Comparison of ENCODE assay signal across 23 cellular contexts in the genomic region with DNA sequence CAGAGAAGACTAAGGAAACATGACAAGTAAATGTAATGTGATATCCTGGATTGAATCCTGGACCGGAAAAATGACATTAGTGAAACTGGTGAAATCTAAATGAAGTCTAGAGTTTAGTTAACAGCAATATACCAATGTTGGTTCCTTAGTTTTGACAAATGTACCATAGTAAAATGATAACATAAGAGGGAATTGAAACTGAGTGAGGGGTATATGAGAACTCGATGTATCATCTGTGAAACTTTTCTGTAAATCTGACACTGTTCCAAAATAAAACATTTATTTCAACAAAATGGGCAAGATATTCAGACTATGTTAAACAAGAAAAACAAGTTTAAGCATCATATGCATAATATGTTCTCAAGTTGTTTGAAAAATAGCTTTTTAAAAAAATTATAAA.
DNase-seq lines count a peak whose midpoint lies in the region; ATAC-seq, FAIRE-seq and TF ChIP-seq lines count a peak whose summit lies in the region.
"Had no signal": no experiment of that assay in that cellular context is flagged by ENCODE, and none has a peak within 500 bp of the region (broad histone marks: within the 10 kb centered on the region; RNA-seq: fewer than 3 reads in every experiment).

No MANE protein-coding gene starts in this region.

- no peaks in the 10 kb centered on the region for H3K9me3 Mint-ChIP-seq in stimulated activated naive B cell treated with anti-CD40 and anti-IgM and Interleukin-4, amounts not matched to agents 10 μg/mL and 1 μg/mL and 100 μg/mL, for 72 hours
- H3K9me3 Mint-ChIP-seq in glutamatergic neuron (ENCODE audit: unreplicated experiment) = no peaks in the 10 kb centered on the region
- H3K9me3 Mint-ChIP-seq: CD14-positive monocyte; CD4-positive, alpha-beta memory T cell; H9; IgD-negative memory B cell had no signal

- H3K27me3 ChIP-seq in OCI-LY3 (ENCODE audit: low read depth, low read length) = no peaks in the 10 kb centered on the region
- H3K27me3 ChIP-seq: BLaER1 had no signal

- peaks cover 45% of the 10 kb centered on the region for H3K4me1 ChIP-seq in OCI-LY3 (ENCODE audit: low read length)
- H3K4me1 ChIP-seq: BLaER1 had no signal

- intact Hi-C loops in left colon (cut with DNase I, micrococcal nuclease) = no loop called here

- no peaks in the 10 kb centered on the region for H3K9me3 ChIP-seq in OCI-LY3 (ENCODE audit: insufficient read depth, low read length)
- H3K9me3 ChIP-seq: A549, BLaER1 had no signal

- peaks cover 65% of the 10 kb centered on the region for H3K79me2 ChIP-seq in OCI-LY3 (ENCODE audit: low read length)

- peaks cover 15 to 35% of the 10 kb centered on the region in 2 donors for H3K4me1 Mint-ChIP-seq in stimulated activated naive B cell treated with anti-CD40 and anti-IgM and Interleukin-4, amounts not matched to agents 10 μg/mL and 1 μg/mL and 100 μg/mL, for 72 hours
- no peaks in the 10 kb centered on the region for H3K4me1 Mint-ChIP-seq in glutamatergic neuron (ENCODE audit: low read depth, unreplicated experiment)

- DNase-seq in D721Med (ENCODE audit: insufficient read length, low spot score) = no peak
- DNase-seq in stimulated activated naive B cell treated with anti-CD40 and anti-IgM and Interleukin-4, amounts not matched to agents 10 μg/mL and 1 μg/mL and 100 μg/mL, for 72 hours = no peak
- DNase-seq in left colon = no peak
- no peak for DNase-seq in glutamatergic neuron
- DNase-seq: AML-193; CD4-positive, alpha-beta memory T cell; DMS 273 treated with DMSO at 0.1 percent for 48 hours; DMS53; DND-41; EL; GOT3; H9; KG1 had no signal

- H4K20me1 ChIP-seq in OCI-LY3 (ENCODE audit: insufficient read depth, low read length) = peaks cover 28% of the 10 kb centered on the region

- H3K36me3 Mint-ChIP-seq in stimulated activated naive B cell treated with anti-CD40 and anti-IgM and Interleukin-4, amounts not matched to agents 10 μg/mL and 1 μg/mL and 100 μg/mL, for 72 hours = peaks cover 23 to 50% of the 10 kb centered on the region in 2 donors
- H3K36me3 Mint-ChIP-seq in glutamatergic neuron (ENCODE audit: unreplicated experiment) = no peaks in the 10 kb centered on the region

- peak; percentile 71 for ATAC-seq in GM18868 (IDR thresholded peaks at IDR 0.05; ENCODE audit: unreplicated experiment)
- ATAC-seq in stimulated activated naive B cell treated with anti-CD40 and anti-IgM and Interleukin-4, amounts not matched to agents 10 μg/mL and 1 μg/mL and 100 μg/mL, for 72 hours (replicated peaks) = peak; percentile 55 to 66
- ATAC-seq in left colon = no peak
- ATAC-seq in GM21737 (IDR thresholded peaks at IDR 0.05; ENCODE audit: unreplicated experiment) = no peak
- ATAC-seq: A549, HepG2 had no signal

- H3K27ac ChIP-seq in OCI-LY3 (ENCODE audit: low read length) = peak overlapping the region; percentile 53
- H3K27ac ChIP-seq: 22Rv1, A549, BLaER1 had no signal

- peaks cover 2% of the 10 kb centered on the region for H3K36me3 ChIP-seq in OCI-LY3 (replicated peaks; ENCODE audit: low read depth, low read length)

- H3K9ac ChIP-seq in OCI-LY3 (ENCODE audit: low read length) = no peak overlapping the region
- H3K9ac ChIP-seq: BLaER1 had no signal

- no peaks in the 10 kb centered on the region for H3K27me3 Mint-ChIP-seq in stimulated activated naive B cell treated with anti-CD40 and anti-IgM and Interleukin-4, amounts not matched to agents 10 μg/mL and 1 μg/mL and 100 μg/mL, for 72 hours
- no peaks in the 10 kb centered on the region for H3K27me3 Mint-ChIP-seq in glutamatergic neuron (ENCODE audit: unreplicated experiment)
- H3K27me3 Mint-ChIP-seq: CD4-positive, alpha-beta memory T cell; IgD-negative memory B cell had no signal

- H3K4me3 ChIP-seq in OCI-LY3 (ENCODE audit: low read length) = peak overlapping the region; percentile 44
- H3K4me3 ChIP-seq: A549, BLaER1 had no signal

- TF ChIP-seq CTCF in D721Med (IDR thresholded peaks at IDR 0.05; ENCODE audit: insufficient read depth, missing control alignments) = no peak
- no peak for TF ChIP-seq CTCF in OCI-LY3 (IDR thresholded peaks at IDR 0.05; ENCODE audit: low read depth, low read length)
- TF ChIP-seq CTCF in glutamatergic neuron (IDR thresholded peaks at IDR 0.05; ENCODE audit: partially characterized antibody, unreplicated experiment) = no peak

- peak overlapping the region; percentile 68 for H3K4me2 ChIP-seq in OCI-LY3 (ENCODE audit: low read length)
- H3K4me2 ChIP-seq: A549, BLaER1 had no signal

- no peak overlapping the region for H2AFZ ChIP-seq in OCI-LY3 (ENCODE audit: low read depth, low read length)

- no peak overlapping the region for H3K4me3 Mint-ChIP-seq in stimulated activated naive B cell treated with anti-CD40 and anti-IgM and Interleukin-4, amounts not matched to agents 10 μg/mL and 1 μg/mL and 100 μg/mL, for 72 hours
- no peak overlapping the region for H3K4me3 Mint-ChIP-seq in glutamatergic neuron (ENCODE audit: unreplicated experiment)
- H3K4me3 Mint-ChIP-seq: CD14-positive monocyte; CD4-positive, alpha-beta memory T cell; H9; IgD-negative memory B cell had no signal

- no peak overlapping the region for H3K27ac Mint-ChIP-seq in stimulated activated naive B cell treated with anti-CD40 and anti-IgM and Interleukin-4, amounts not matched to agents 10 μg/mL and 1 μg/mL and 100 μg/mL, for 72 hours
- H3K27ac Mint-ChIP-seq in glutamatergic neuron (ENCODE audit: unreplicated experiment) = no peak overlapping the region
- H3K27ac Mint-ChIP-seq: CD14-positive monocyte; CD4-positive, alpha-beta memory T cell; H9; IgD-negative memory B cell had no signal

- peak; percentile 11 for FAIRE-seq in D721Med (lab: Jason Lieb, UNC)
- FAIRE-seq: A549, GM19239, HepG2 had no signal

Comparison
In these comparisons a context has a peak if more than half of its experiments do, and no peak if none do; other contexts are left out.
1. ATAC-seq: peak in GM18868 (single experiment) and stimulated activated naive B cell treated with anti-CD40 and anti-IgM and Interleukin-4, amounts not matched to agents 10 μg/mL and 1 μg/mL and 100 μg/mL, for 72 hours (2 of 2); none in left colon (single experiment) and GM21737 (single experiment).